In genomic region chr1:179137623-179138235, GRCh38 we compare ENCODE assay signal across 1 cellular context.
TF ChIP-seq lines count a peak whose summit lies in the region.

No MANE protein-coding gene starts in this region.

TF ChIP-seq in A549, 52 proteins besides CTCF, POLR2A, EP300 and RAD21 (continued from another document):
- TF ChIP-seq E2F6 (IDR thresholded peaks at IDR 0.05; ENCODE audit: borderline replicate concordance, low read depth): no peak
TF ChIP-seq in A549: peak in this region for 0.
